Comparison of ENCODE assay signal across 1 cellular context in the genomic region with DNA sequence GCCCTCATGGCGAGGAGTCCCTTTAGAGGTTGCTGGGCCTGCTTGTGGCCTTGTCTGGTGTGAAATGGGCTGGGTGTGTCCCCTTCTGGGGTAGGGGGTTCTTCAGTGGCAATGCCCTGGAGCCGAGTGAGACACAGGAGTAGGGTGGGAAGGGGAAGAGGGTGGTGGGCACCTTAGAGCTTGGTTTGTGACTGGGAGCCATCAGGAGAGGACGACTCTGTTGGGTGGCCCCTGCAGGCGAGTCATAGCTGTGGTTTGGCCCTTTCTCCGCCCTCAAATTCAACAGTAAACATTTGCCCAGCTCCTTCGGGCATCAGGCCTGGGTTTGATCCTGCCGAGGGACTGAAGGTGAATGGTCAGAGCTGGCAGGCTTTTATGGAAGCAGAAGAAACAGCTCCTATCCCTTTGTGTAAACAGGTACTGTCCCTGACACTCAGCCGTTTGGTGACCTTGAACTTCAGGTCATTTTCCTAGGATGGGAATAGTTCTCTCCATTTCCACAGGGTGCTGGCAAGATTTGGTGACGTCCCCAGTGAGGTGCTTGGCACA.
TF ChIP-seq lines count a peak whose summit lies in the region.

No MANE protein-coding gene starts in this region.

TF ChIP-seq in HepG2, 621 proteins besides CTCF, POLR2A, EP300 and RAD21 (continued from another document and continues in another):
- TF ChIP-seq, protein P1, sequence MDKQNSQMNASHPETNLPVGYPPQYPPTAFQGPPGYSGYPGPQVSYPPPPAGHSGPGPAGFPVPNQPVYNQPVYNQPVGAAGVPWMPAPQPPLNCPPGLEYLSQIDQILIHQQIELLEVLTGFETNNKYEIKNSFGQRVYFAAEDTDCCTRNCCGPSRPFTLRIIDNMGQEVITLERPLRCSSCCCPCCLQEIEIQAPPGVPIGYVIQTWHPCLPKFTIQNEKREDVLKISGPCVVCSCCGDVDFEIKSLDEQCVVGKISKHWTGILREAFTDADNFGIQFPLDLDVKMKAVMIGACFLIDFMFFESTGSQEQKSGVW (CRISPR knock-in tag; IDR thresholded peaks at IDR 0.05; ENCODE audit: borderline replicate concordance), result no peak
- TF ChIP-seq ZNF564 (CRISPR knock-in tag; IDR thresholded peaks at IDR 0.05) (no peak), ZNF616 (CRISPR knock-in tag; IDR thresholded peaks at IDR 0.05; ENCODE audit: low read depth) (no peak), WIZ (CRISPR knock-in tag; IDR thresholded peaks at IDR 0.05) (no peak), NFATC3 (CRISPR knock-in tag; IDR thresholded peaks at IDR 0.05) (no peak), ZNF737 (CRISPR knock-in tag; IDR thresholded peaks at IDR 0.05; ENCODE audit: borderline replicate concordance) (no peak), ISL2 (CRISPR knock-in tag; IDR thresholded peaks at IDR 0.05) (no peak), NFYB (CRISPR knock-in tag; IDR thresholded peaks at IDR 0.05) (no peak; the same call in 1 of the 2 replicates), JDP2 (CRISPR knock-in tag; IDR thresholded peaks at IDR 0.05; ENCODE audit: borderline replicate concordance) (no peak), ATF3 (CRISPR knock-in tag; IDR thresholded peaks at IDR 0.05) (no peak), SKI (IDR thresholded peaks at IDR 0.05; ENCODE audit: partially characterized antibody) (peak; percentile 95), ZNF558 (CRISPR knock-in tag; IDR thresholded peaks at IDR 0.05; ENCODE audit: borderline replicate concordance) (no peak), ZNF329 (CRISPR knock-in tag; IDR thresholded peaks at IDR 0.05; ENCODE audit: low read depth) (no peak), ZNF567 (CRISPR knock-in tag; IDR thresholded peaks at IDR 0.05; ENCODE audit: borderline replicate concordance) (no peak), TBP (CRISPR knock-in tag; IDR thresholded peaks at IDR 0.05) (no peak), PHF5A (CRISPR knock-in tag; IDR thresholded peaks at IDR 0.05; ENCODE audit: low read depth, unreplicated experiment) (no peak), HMG20B (CRISPR knock-in tag; conservative IDR thresholded peaks at IDR 0.05) (peak; percentile 71; the same call in 1 of the 2 replicates), RCOR2 (CRISPR knock-in tag; IDR thresholded peaks at IDR 0.05) (no peak; the same call in 1 of the 2 replicates), SRSF9 (IDR thresholded peaks at IDR 0.05; ENCODE audit: borderline replicate concordance, insufficient read depth, low read depth, low read length, poor library complexity, severe bottlenecking) (no peak), NR2C2 (CRISPR knock-in tag; IDR thresholded peaks at IDR 0.05; ENCODE audit: borderline replicate concordance) (peak; percentile 54; the same call in 1 of the 2 replicates), ZNF660 (CRISPR knock-in tag; IDR thresholded peaks at IDR 0.05; ENCODE audit: borderline replicate concordance, low read depth) (no peak), ARID2 (CRISPR knock-in tag; IDR thresholded peaks at IDR 0.05; ENCODE audit: borderline replicate concordance) (no peak), CCAR2 (optimal IDR thresholded peaks at IDR 0.05; ENCODE audit: low read depth, low read length) (no peak), RFXAP (CRISPR knock-in tag; IDR thresholded peaks at IDR 0.05; ENCODE audit: borderline replicate concordance) (no peak), ZNF550 (CRISPR knock-in tag; IDR thresholded peaks at IDR 0.05; ENCODE audit: borderline replicate concordance) (no peak), ZNF589 (CRISPR knock-in tag; conservative IDR thresholded peaks at IDR 0.05) (no peak), BHLHE40 (IDR thresholded peaks at IDR 0.05; ENCODE audit: low read length) (0 out of 2 replicates have a peak, but pooled peaks have one; percentile 17), DRAP1 (CRISPR knock-in tag; IDR thresholded peaks at IDR 0.05) (peak; percentile 54; the same call in 1 of the 2 replicates), CBX2 (IDR thresholded peaks at IDR 0.05; ENCODE audit: low read depth, low read length) (no peak), CBX2 (CRISPR knock-in tag; IDR thresholded peaks at IDR 0.05; ENCODE audit: low read depth) (no peak), FOXC1 (CRISPR knock-in tag; IDR thresholded peaks at IDR 0.05; ENCODE audit: borderline replicate concordance) (no peak), ARID5B (CRISPR knock-in tag; IDR thresholded peaks at IDR 0.05) (peak; percentile 83), ZNF20 (CRISPR knock-in tag; IDR thresholded peaks at IDR 0.05) (no peak), TGIF2 (CRISPR knock-in tag; IDR thresholded peaks at IDR 0.05) (no peak), ISX (CRISPR knock-in tag; conservative IDR thresholded peaks at IDR 0.05) (no peak), ZNF142 (CRISPR knock-in tag; IDR thresholded peaks at IDR 0.05) (no peak)
- TF ChIP-seq, protein P2, sequence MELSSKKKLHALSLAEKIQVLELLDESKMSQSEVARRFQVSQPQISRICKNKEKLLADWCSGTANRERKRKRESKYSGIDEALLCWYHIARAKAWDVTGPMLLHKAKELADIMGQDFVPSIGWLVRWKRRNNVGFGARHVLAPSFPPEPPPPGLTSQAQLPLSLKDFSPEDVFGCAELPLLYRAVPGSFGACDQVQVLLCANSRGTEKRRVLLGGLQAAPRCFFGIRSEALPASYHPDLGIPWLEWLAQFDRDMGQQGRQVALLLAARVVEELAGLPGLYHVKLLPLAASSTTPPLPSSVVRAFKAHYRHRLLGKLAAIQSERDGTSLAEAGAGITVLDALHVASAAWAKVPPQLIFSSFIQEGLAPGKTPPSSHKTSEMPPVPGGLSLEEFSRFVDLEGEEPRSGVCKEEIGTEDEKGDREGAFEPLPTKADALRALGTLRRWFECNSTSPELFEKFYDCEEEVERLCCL (CRISPR knock-in tag; IDR thresholded peaks at IDR 0.05; ENCODE audit: borderline replicate concordance), result no peak
- TF ChIP-seq, protein P3, sequence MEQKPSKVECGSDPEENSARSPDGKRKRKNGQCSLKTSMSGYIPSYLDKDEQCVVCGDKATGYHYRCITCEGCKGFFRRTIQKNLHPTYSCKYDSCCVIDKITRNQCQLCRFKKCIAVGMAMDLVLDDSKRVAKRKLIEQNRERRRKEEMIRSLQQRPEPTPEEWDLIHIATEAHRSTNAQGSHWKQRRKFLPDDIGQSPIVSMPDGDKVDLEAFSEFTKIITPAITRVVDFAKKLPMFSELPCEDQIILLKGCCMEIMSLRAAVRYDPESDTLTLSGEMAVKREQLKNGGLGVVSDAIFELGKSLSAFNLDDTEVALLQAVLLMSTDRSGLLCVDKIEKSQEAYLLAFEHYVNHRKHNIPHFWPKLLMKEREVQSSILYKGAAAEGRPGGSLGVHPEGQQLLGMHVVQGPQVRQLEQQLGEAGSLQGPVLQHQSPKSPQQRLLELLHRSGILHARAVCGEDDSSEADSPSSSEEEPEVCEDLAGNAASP (CRISPR knock-in tag; IDR thresholded peaks at IDR 0.05; ENCODE audit: borderline replicate concordance), result peak; percentile 74; the same call in 1 of the 2 replicates
- TF ChIP-seq, protein P4, sequence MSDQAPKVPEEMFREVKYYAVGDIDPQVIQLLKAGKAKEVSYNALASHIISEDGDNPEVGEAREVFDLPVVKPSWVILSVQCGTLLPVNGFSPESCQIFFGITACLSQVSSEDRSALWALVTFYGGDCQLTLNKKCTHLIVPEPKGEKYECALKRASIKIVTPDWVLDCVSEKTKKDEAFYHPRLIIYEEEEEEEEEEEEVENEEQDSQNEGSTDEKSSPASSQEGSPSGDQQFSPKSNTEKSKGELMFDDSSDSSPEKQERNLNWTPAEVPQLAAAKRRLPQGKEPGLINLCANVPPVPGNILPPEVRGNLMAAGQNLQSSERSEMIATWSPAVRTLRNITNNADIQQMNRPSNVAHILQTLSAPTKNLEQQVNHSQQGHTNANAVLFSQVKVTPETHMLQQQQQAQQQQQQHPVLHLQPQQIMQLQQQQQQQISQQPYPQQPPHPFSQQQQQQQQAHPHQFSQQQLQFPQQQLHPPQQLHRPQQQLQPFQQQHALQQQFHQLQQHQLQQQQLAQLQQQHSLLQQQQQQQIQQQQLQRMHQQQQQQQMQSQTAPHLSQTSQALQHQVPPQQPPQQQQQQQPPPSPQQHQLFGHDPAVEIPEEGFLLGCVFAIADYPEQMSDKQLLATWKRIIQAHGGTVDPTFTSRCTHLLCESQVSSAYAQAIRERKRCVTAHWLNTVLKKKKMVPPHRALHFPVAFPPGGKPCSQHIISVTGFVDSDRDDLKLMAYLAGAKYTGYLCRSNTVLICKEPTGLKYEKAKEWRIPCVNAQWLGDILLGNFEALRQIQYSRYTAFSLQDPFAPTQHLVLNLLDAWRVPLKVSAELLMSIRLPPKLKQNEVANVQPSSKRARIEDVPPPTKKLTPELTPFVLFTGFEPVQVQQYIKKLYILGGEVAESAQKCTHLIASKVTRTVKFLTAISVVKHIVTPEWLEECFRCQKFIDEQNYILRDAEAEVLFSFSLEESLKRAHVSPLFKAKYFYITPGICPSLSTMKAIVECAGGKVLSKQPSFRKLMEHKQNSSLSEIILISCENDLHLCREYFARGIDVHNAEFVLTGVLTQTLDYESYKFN (CRISPR knock-in tag; conservative IDR thresholded peaks at IDR 0.05), result peak; percentile 72
- TF ChIP-seq, protein P5, sequence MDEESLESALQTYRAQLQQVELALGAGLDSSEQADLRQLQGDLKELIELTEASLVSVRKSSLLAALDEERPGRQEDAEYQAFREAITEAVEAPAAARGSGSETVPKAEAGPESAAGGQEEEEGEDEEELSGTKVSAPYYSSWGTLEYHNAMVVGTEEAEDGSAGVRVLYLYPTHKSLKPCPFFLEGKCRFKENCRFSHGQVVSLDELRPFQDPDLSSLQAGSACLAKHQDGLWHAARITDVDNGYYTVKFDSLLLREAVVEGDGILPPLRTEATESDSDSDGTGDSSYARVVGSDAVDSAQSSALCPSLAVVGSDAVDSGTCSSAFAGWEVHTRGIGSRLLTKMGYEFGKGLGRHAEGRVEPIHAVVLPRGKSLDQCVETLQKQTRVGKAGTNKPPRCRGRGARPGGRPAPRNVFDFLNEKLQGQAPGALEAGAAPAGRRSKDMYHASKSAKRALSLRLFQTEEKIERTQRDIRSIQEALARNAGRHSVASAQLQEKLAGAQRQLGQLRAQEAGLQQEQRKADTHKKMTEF (CRISPR knock-in tag; IDR thresholded peaks at IDR 0.05), result peak; percentile 76
